28 cellular contexts compared by ENCODE assay signal in genomic region chr22:29989446-29989845, GRCh38.
"Had no signal": no experiment of that assay in that cellular context is flagged by ENCODE, and none has a peak within 500 bp of the region (broad histone marks: within the 10 kb centered on the region; RNA-seq: fewer than 3 reads in every experiment).

No MANE protein-coding gene starts in this region.

- H3K4me3 Mint-ChIP-seq: stimulated activated effector memory CD8-positive, alpha-beta T cell treated with anti-CD3 and anti-CD28 coated beads, Interleukin-12 subunit alpha, Interleukin-12 subunit beta, amount 100 ng/mL, for 72 hours; stimulated activated memory B cell treated with anti-CD40 and anti-IgM and Interleukin-4, amounts not matched to agents 10 μg/mL and 1 μg/mL and 100 μg/mL, for 72 hours; stimulated activated naive B cell treated with anti-CD40 and anti-IgM and Interleukin-4, amounts not matched to agents 10 μg/mL and 1 μg/mL and 100 μg/mL, for 72 hours; stimulated activated naive CD8-positive, alpha-beta T cell treated with anti-CD3 and anti-CD28 coated beads, Interleukin-15, amount 100 ng/mL, for 72 hours; stimulated activated naive CD8-positive, alpha-beta T cell treated with anti-CD3 and anti-CD28 coated beads, Interleukin-15, Interleukin-2, amounts not matched to agents 100 ng/mL and 50 ng/mL, for 24 hours; type B pancreatic cell had no signal

- H3K4me1 ChIP-seq: testis, tibial artery, uterus had no signal

- H3K4me3 ChIP-seq: stomach, suprapubic skin, testis, thoracic aorta, thyroid gland, tibial artery, tibial nerve, transverse colon, upper lobe of left lung, upper lobe of right lung, uterus, vagina had no signal

- ATAC-seq: stimulated activated effector memory CD8-positive, alpha-beta T cell treated with anti-CD3 and anti-CD28 coated beads, Interleukin-12 subunit alpha, Interleukin-12 subunit beta, amount 100 ng/mL, for 72 hours; stimulated activated memory B cell treated with anti-CD40 and anti-IgM and Interleukin-4, amounts not matched to agents 10 μg/mL and 1 μg/mL and 100 μg/mL, for 72 hours; stimulated activated naive B cell treated with anti-CD40 and anti-IgM and Interleukin-4, amounts not matched to agents 10 μg/mL and 1 μg/mL and 100 μg/mL, for 72 hours; stimulated activated naive CD8-positive, alpha-beta T cell treated with anti-CD3 and anti-CD28 coated beads, Interleukin-15, amount 100 ng/mL, for 72 hours; stimulated activated naive CD8-positive, alpha-beta T cell treated with anti-CD3 and anti-CD28 coated beads, Interleukin-15, Interleukin-2, amounts not matched to agents 100 U/mL and 50 U/mL, for 24 hours; upper lobe of right lung had no signal

- H3K9me3 ChIP-seq: stomach, suprapubic skin, testis, thoracic aorta, thyroid gland, tibial artery, tibial nerve, transverse colon, upper lobe of left lung, upper lobe of right lung, uterus, vagina had no signal

- H3K27ac Mint-ChIP-seq: stimulated activated effector memory CD8-positive, alpha-beta T cell treated with anti-CD3 and anti-CD28 coated beads, Interleukin-12 subunit alpha, Interleukin-12 subunit beta, amount 100 ng/mL, for 72 hours; stimulated activated memory B cell treated with anti-CD40 and anti-IgM and Interleukin-4, amounts not matched to agents 10 μg/mL and 1 μg/mL and 100 μg/mL, for 72 hours; stimulated activated naive B cell treated with anti-CD40 and anti-IgM and Interleukin-4, amounts not matched to agents 10 μg/mL and 1 μg/mL and 100 μg/mL, for 72 hours; stimulated activated naive CD8-positive, alpha-beta T cell treated with anti-CD3 and anti-CD28 coated beads, Interleukin-15, Interleukin-2, amounts not matched to agents 100 ng/mL and 50 ng/mL, for 24 hours; type B pancreatic cell had no signal

- H3K27ac ChIP-seq: stomach, suprapubic skin, testis, thoracic aorta, thyroid gland, tibial artery, tibial nerve, transverse colon, upper lobe of left lung, upper lobe of right lung, uterus, vagina had no signal

- H3K36me3 ChIP-seq: uterus had no signal

- H3K27me3 Mint-ChIP-seq: stimulated activated memory B cell treated with anti-CD40 and anti-IgM and Interleukin-4, amounts not matched to agents 10 μg/mL and 1 μg/mL and 100 μg/mL, for 72 hours; stimulated activated naive B cell treated with anti-CD40 and anti-IgM and Interleukin-4, amounts not matched to agents 10 μg/mL and 1 μg/mL and 100 μg/mL, for 72 hours; stimulated activated naive CD8-positive, alpha-beta T cell treated with anti-CD3 and anti-CD28 coated beads, Interleukin-15, amount 100 ng/mL, for 72 hours; stimulated activated naive CD8-positive, alpha-beta T cell treated with anti-CD3 and anti-CD28 coated beads, Interleukin-15, Interleukin-2, amounts not matched to agents 100 ng/mL and 50 ng/mL, for 24 hours; type B pancreatic cell had no signal

- DNase-seq: stimulated activated CD4-positive, alpha-beta T cell treated with anti-CD3 and anti-CD28 coated beads, Interleukin-2, amount 100 ng/mL, for 48 hours; stimulated activated CD4-positive, alpha-beta T cell treated with anti-CD3 and anti-CD28 coated beads, Interleukin-4, amount 100 ng/mL, for 1 hour; stimulated activated CD4-positive, alpha-beta T cell treated with anti-CD3 and anti-CD28 coated beads, Interleukin-4, amount 100 ng/mL, for 24 hours; stimulated activated CD4-positive, alpha-beta T cell treated with anti-CD3 and anti-CD28 coated beads, Interleukin-4, amount 100 ng/mL, for 4 hours; stimulated activated CD8-positive, alpha-beta memory T cell treated with anti-CD3 and anti-CD28 coated beads, Interleukin-4, amount 100 ng/mL, for 48 hours; stimulated activated naive B cell treated with anti-CD40 and anti-IgM and Interleukin-4, amounts not matched to agents 10 μg/mL and 1 μg/mL and 100 μg/mL, for 72 hours; stimulated activated naive CD4-positive, alpha-beta T cell; stimulated activated naive CD4-positive, alpha-beta T cell treated with Interleukin-2 at 50 U/mL for 16 hours; stimulated activated naive CD8-positive, alpha-beta T cell treated with anti-CD3 and anti-CD28 coated beads, Interleukin-15, amount 100 ng/mL, for 72 hours; stimulated activated naive CD8-positive, alpha-beta T cell treated with anti-CD3 and anti-CD28 coated beads, Interleukin-15, Interleukin-2, amounts not matched to agents 100 U/mL and 50 U/mL, for 24 hours; stomach; substantia nigra; testis; thyroid gland; tibial artery; transverse colon; trophoblast cell; upper lobe of left lung; upper lobe of right lung; uterus had no signal

- H3K4me1 Mint-ChIP-seq: stimulated activated memory B cell treated with anti-CD40 and anti-IgM and Interleukin-4, amounts not matched to agents 10 μg/mL and 1 μg/mL and 100 μg/mL, for 72 hours; stimulated activated naive B cell treated with anti-CD40 and anti-IgM and Interleukin-4, amounts not matched to agents 10 μg/mL and 1 μg/mL and 100 μg/mL, for 72 hours had no signal
